In the genomic region with DNA sequence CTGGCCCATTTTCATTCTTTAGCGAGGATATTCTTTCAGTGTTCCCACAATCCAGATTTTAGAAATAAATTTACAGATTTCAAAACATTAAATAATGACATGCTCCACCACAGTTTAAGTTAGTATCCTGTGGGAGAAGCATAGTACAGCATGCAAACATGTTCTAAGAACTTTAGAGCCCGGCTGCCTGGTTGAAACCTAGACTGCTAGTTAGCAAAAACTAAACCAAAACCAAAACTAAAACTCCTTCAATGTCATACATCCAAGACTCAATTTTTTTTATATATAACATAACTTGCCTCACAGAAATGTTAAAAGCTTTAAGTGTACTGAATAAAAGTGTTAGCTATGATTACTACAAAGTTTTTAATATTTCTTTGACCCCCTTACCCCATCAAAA, we compare ENCODE assay signal across 19 cellular contexts. TPM values are rescaled to one million over a fixed set of nuclear protein-coding genes. Genes with fewer than 3 reads are reported as not detected.
DNase-seq lines count a peak whose midpoint lies in the region; ATAC-seq lines count a peak whose summit lies in the region.
"Had no signal": no experiment of that assay in that cellular context is flagged by ENCODE, and none has a peak within 500 bp of the region (broad histone marks: within the 10 kb centered on the region; RNA-seq: fewer than 3 reads in every experiment).

No MANE protein-coding gene starts in this region.

- H3K27me3 Mint-ChIP-seq in activated T-cell treated with anti-CD3 and anti-CD28 coated beads, Interleukin-2, amount 50 U/mL, for 4 hours (ENCODE audit: low read depth): no peaks in the 10 kb centered on the region
- no peaks in the 10 kb centered on the region for H3K27me3 Mint-ChIP-seq in activated T-helper 1 cell treated with anti-CD3 and anti-CD28 coated beads, Interleukin-12 subunit alpha, Interleukin-12 subunit beta, Interleukin-2, Interleukin-4 antibody, amounts not matched to agents 30 ng/mL and 10 ng/mL and 1 ng/mL, durations not matched to agents 14 hours and 24 hours and 36 hours (ENCODE audit: insufficient read depth)

- H3K4me1 Mint-ChIP-seq in activated T-cell treated with anti-CD3 and anti-CD28 coated beads, Interleukin-2, amount 50 U/mL, for 4 hours (ENCODE audit: low read depth): peaks cover 19% of the 10 kb centered on the region
- H3K4me1 Mint-ChIP-seq in activated T-helper 1 cell treated with anti-CD3 and anti-CD28 coated beads, Interleukin-12 subunit alpha, Interleukin-12 subunit beta, Interleukin-2, Interleukin-4 antibody, amounts not matched to agents 30 ng/mL and 10 ng/mL and 1 ng/mL, durations not matched to agents 14 hours and 24 hours and 36 hours (ENCODE audit: low read depth): peaks cover 16% of the 10 kb centered on the region
- peaks cover 29% of the 10 kb centered on the region for H3K4me1 Mint-ChIP-seq in stimulated activated effector memory CD8-positive, alpha-beta T cell treated with anti-CD3 and anti-CD28 coated beads, Interleukin-12 subunit alpha, Interleukin-12 subunit beta, amount 100 ng/mL, for 72 hours

- DNase-seq in activated T-cell treated with anti-CD3 and anti-CD28 coated beads, Interleukin-2, amount 50 U/mL, for 4 hours: no peak
- no peak for DNase-seq in activated T-cell treated with anti-CD3 and anti-CD28 coated beads, Interleukin-2, amount 50 U/mL, for 48 hours
- DNase-seq in activated T-helper 1 cell treated with anti-CD3 and anti-CD28 coated beads, Interleukin-12 subunit alpha, Interleukin-12 subunit beta, Interleukin-2, Interleukin-4 antibody, amounts not matched to agents 30 ng/mL and 10 ng/mL and 1 ng/mL, durations not matched to agents 14 hours and 24 hours and 36 hours (ENCODE audit: low spot score): no peak
- peak in 1 of 2 donors; percentile 38 for DNase-seq in stimulated activated effector memory CD8-positive, alpha-beta T cell treated with anti-CD3 and anti-CD28 coated beads, Interleukin-12 subunit alpha, Interleukin-12 subunit beta, amount 100 ng/mL, for 72 hours (ENCODE audit: low spot score in 2 of 2)
- DNase-seq in NCI-H2171 (lab: John Stamatoyannopoulos, UW) (no peak), NCI-H1694 (lab: John Stamatoyannopoulos, UW) (no peak), AG08395 (ENCODE audit: low spot score) (no peak)
- DNase-seq: caudate nucleus; DMS79; hypothalamus; MV-4-11; NCI-H446; ovary; stimulated activated CD4-positive, alpha-beta T cell treated with anti-CD3 and anti-CD28 coated beads, Interleukin-12 subunit alpha, Interleukin-12 subunit beta, amount 100 ng/mL, for 4 hours; T-helper 9 cell; uterus had no signal

- no peaks in the 10 kb centered on the region for H3K9me3 Mint-ChIP-seq in activated T-cell treated with anti-CD3 and anti-CD28 coated beads, Interleukin-2, amount 50 U/mL, for 4 hours
- peaks cover 5% of the 10 kb centered on the region for H3K9me3 Mint-ChIP-seq in activated T-helper 1 cell treated with anti-CD3 and anti-CD28 coated beads, Interleukin-12 subunit alpha, Interleukin-12 subunit beta, Interleukin-2, Interleukin-4 antibody, amounts not matched to agents 30 ng/mL and 10 ng/mL and 1 ng/mL, durations not matched to agents 14 hours and 24 hours and 36 hours
- H3K9me3 Mint-ChIP-seq in stimulated activated effector memory CD8-positive, alpha-beta T cell treated with anti-CD3 and anti-CD28 coated beads, Interleukin-12 subunit alpha, Interleukin-12 subunit beta, amount 100 ng/mL, for 72 hours: peaks cover 3% of the 10 kb centered on the region

- intact Hi-C loops in activated T-helper 1 cell treated with anti-CD3 and anti-CD28 coated beads, Interleukin-12 subunit alpha, Interleukin-12 subunit beta, Interleukin-2, Interleukin-4 antibody, amounts not matched to agents 30 ng/mL and 10 ng/mL and 1 ng/mL, durations not matched to agents 14 hours and 24 hours and 36 hours (cut with micrococcal nuclease): loop anchor here (2.0 kb wide), 1 partner anchor 16 kb away; a partner anchor contains a TSS

- H3K36me3 Mint-ChIP-seq in activated T-cell treated with anti-CD3 and anti-CD28 coated beads, Interleukin-2, amount 50 U/mL, for 4 hours (ENCODE audit: insufficient read depth): peaks cover 44% of the 10 kb centered on the region
- peaks cover 58% of the 10 kb centered on the region for H3K36me3 Mint-ChIP-seq in activated T-helper 1 cell treated with anti-CD3 and anti-CD28 coated beads, Interleukin-12 subunit alpha, Interleukin-12 subunit beta, Interleukin-2, Interleukin-4 antibody, amounts not matched to agents 30 ng/mL and 10 ng/mL and 1 ng/mL, durations not matched to agents 14 hours and 24 hours and 36 hours (ENCODE audit: low read depth)
- peaks cover 100% of the 10 kb centered on the region for H3K36me3 Mint-ChIP-seq in stimulated activated effector memory CD8-positive, alpha-beta T cell treated with anti-CD3 and anti-CD28 coated beads, Interleukin-12 subunit alpha, Interleukin-12 subunit beta, amount 100 ng/mL, for 72 hours

- peak overlapping the region; percentile 31 for H3K4me3 Mint-ChIP-seq in activated T-cell treated with anti-CD3 and anti-CD28 coated beads, Interleukin-2, amount 50 U/mL, for 4 hours
- no peak overlapping the region for H3K4me3 Mint-ChIP-seq in activated T-helper 1 cell treated with anti-CD3 and anti-CD28 coated beads, Interleukin-12 subunit alpha, Interleukin-12 subunit beta, Interleukin-2, Interleukin-4 antibody, amounts not matched to agents 30 ng/mL and 10 ng/mL and 1 ng/mL, durations not matched to agents 14 hours and 24 hours and 36 hours
- no peak overlapping the region for H3K4me3 Mint-ChIP-seq in stimulated activated effector memory CD8-positive, alpha-beta T cell treated with anti-CD3 and anti-CD28 coated beads, Interleukin-12 subunit alpha, Interleukin-12 subunit beta, amount 100 ng/mL, for 72 hours

- ATAC-seq in activated T-cell treated with anti-CD3 and anti-CD28 coated beads, Interleukin-2, amount 50 U/mL, for 4 hours: peak; percentile 74 to 78
- peak; percentile 72 for ATAC-seq in HG02610 (IDR thresholded peaks at IDR 0.05; ENCODE audit: unreplicated experiment)
- peak; percentile 65 for ATAC-seq in stimulated activated effector memory CD8-positive, alpha-beta T cell treated with anti-CD3 and anti-CD28 coated beads, Interleukin-12 subunit alpha, Interleukin-12 subunit beta, amount 100 ng/mL, for 72 hours
- ATAC-seq: esophagus mucosa, Panc1 had no signal

- peak overlapping the region; percentile 82 for H3K27ac Mint-ChIP-seq in activated T-helper 1 cell treated with anti-CD3 and anti-CD28 coated beads, Interleukin-12 subunit alpha, Interleukin-12 subunit beta, Interleukin-2, Interleukin-4 antibody, amounts not matched to agents 30 ng/mL and 10 ng/mL and 1 ng/mL, durations not matched to agents 14 hours and 24 hours and 36 hours
- H3K27ac Mint-ChIP-seq in stimulated activated effector memory CD8-positive, alpha-beta T cell treated with anti-CD3 and anti-CD28 coated beads, Interleukin-12 subunit alpha, Interleukin-12 subunit beta, amount 100 ng/mL, for 72 hours: peak overlapping the region; percentile 17

RNA-seq across cellular contexts. Expression of a gene that starts 17.0 kb away (rescaled TPM):
- 10 to 100 TPM; 73.3 to 82.8 (median 74.5) TPM for total RNA-seq in activated T-cell treated with anti-CD3 and anti-CD28 coated beads, Interleukin-2, amount 50 U/mL, for 4 hours
- 98.6 and 103 TPM in 2 replicates for total RNA-seq in activated T-helper 1 cell treated with anti-CD3 and anti-CD28 coated beads, Interleukin-12 subunit alpha, Interleukin-12 subunit beta, Interleukin-2, Interleukin-4 antibody, amounts not matched to agents 30 ng/mL and 10 ng/mL and 1 ng/mL, durations not matched to agents 14 hours and 24 hours and 36 hours

RNA-seq across cellular contexts. Expression of a gene that starts 44.5 kb away (rescaled TPM):
- total RNA-seq in activated T-cell treated with anti-CD3 and anti-CD28 coated beads, Interleukin-2, amount 50 U/mL, for 4 hours: under 1 TPM; 0.32 to 0.86 (median 0.43) TPM
- 2.5 and 2.7 TPM in 2 replicates for total RNA-seq in activated T-helper 1 cell treated with anti-CD3 and anti-CD28 coated beads, Interleukin-12 subunit alpha, Interleukin-12 subunit beta, Interleukin-2, Interleukin-4 antibody, amounts not matched to agents 30 ng/mL and 10 ng/mL and 1 ng/mL, durations not matched to agents 14 hours and 24 hours and 36 hours
